1 cellular context compared by ENCODE assay signal in genomic region chr15:59746777-59747176, GRCh38.
TF ChIP-seq lines count a peak whose summit lies in the region.

No MANE protein-coding gene starts in this region.

TF ChIP-seq in WTC11, 78 proteins besides CTCF, POLR2A, EP300 and RAD21 (continued from another document):
- TF ChIP-seq E2F1 (CRISPR knock-in tag; IDR thresholded peaks at IDR 0.05): no peak
- no peak for TF ChIP-seq FOXK1 (CRISPR knock-in tag; IDR thresholded peaks at IDR 0.05)
- no peak for TF ChIP-seq NFATC4 (CRISPR knock-in tag; IDR thresholded peaks at IDR 0.05)
- TF ChIP-seq NR1H2 (CRISPR knock-in tag; IDR thresholded peaks at IDR 0.05): no peak
- no peak for TF ChIP-seq ELF4 (CRISPR knock-in tag; IDR thresholded peaks at IDR 0.05; ENCODE audit: low read depth)
- TF ChIP-seq ZNF317 (CRISPR knock-in tag; IDR thresholded peaks at IDR 0.05; ENCODE audit: borderline replicate concordance, low read depth): no peak
- no peak for TF ChIP-seq IRF2 (CRISPR knock-in tag; IDR thresholded peaks at IDR 0.05; ENCODE audit: borderline replicate concordance, low read depth)
- TF ChIP-seq GRHL2 (CRISPR knock-in tag; IDR thresholded peaks at IDR 0.05; ENCODE audit: insufficient replicate concordance, severe bottlenecking): no peak
- no peak for TF ChIP-seq CREB1 (CRISPR knock-in tag; IDR thresholded peaks at IDR 0.05)
- TF ChIP-seq TP53 (CRISPR knock-in tag; IDR thresholded peaks at IDR 0.05): no peak
- TF ChIP-seq RELA (CRISPR knock-in tag; IDR thresholded peaks at IDR 0.05; ENCODE audit: borderline replicate concordance): no peak
- no peak for TF ChIP-seq PREB (CRISPR knock-in tag; IDR thresholded peaks at IDR 0.05; ENCODE audit: borderline replicate concordance)
- TF ChIP-seq PRRX2 (CRISPR knock-in tag; IDR thresholded peaks at IDR 0.05): no peak
- TF ChIP-seq HMGXB4 (CRISPR knock-in tag; IDR thresholded peaks at IDR 0.05): no peak
- TF ChIP-seq NFE2L1 (CRISPR knock-in tag; IDR thresholded peaks at IDR 0.05): no peak
